38 cellular contexts compared by ENCODE assay signal in genomic region chr16:6970171-6970857, GRCh38.
"Had no signal": no experiment of that assay in that cellular context is flagged by ENCODE, and none has a peak within 500 bp of the region (broad histone marks: within the 10 kb centered on the region; RNA-seq: fewer than 3 reads in every experiment).

No MANE protein-coding gene starts in this region.

- FAIRE-seq: astrocyte, bronchial epithelial cell had no signal

- H3K27ac ChIP-seq: adrenal gland, ascending aorta, body of pancreas, brain microvascular endothelial cell, breast epithelium, cardiac muscle cell had no signal

- ATAC-seq: activated naive CD4-positive, alpha-beta T cell treated with anti-CD3 and anti-CD28 coated beads, Interleukin-2, amount 50 U/mL, for 72 hours; activated naive CD8-positive, alpha-beta T cell treated with anti-CD3 and anti-CD28 coated beads, Interleukin-2, amount 50 U/mL, for 24 hours; activated T-cell treated with anti-CD3 and anti-CD28 coated beads, Interleukin-2, amount 50 U/mL, for 4 hours; activated T-cell treated with anti-CD3 and anti-CD28 coated beads, Interleukin-2, amount 50 U/mL, for 72 hours; activated T-helper 17 cell treated with anti-CD3 and anti-CD28 coated beads, Interleukin-2, amount 50 U/mL, for 72 hours; body of pancreas had no signal

- H3K27me3 ChIP-seq: adrenal gland, ascending aorta, body of pancreas, brain microvascular endothelial cell, breast epithelium, cardiac muscle cell had no signal

- H3K36me3 Mint-ChIP-seq: activated naive CD4-positive, alpha-beta T cell treated with anti-CD3 and anti-CD28 coated beads, Interleukin-2, amount 10 ng/mL, durations not matched to agents 7 days and 5 days; activated naive CD4-positive, alpha-beta T cell treated with anti-CD3 and anti-CD28 coated beads, Interleukin-2, amount 50 U/mL, for 24 hours; activated naive CD4-positive, alpha-beta T cell treated with anti-CD3 and anti-CD28 coated beads, Interleukin-2, amount 50 U/mL, for 72 hours; activated naive CD8-positive, alpha-beta T cell; activated naive CD8-positive, alpha-beta T cell treated with anti-CD3 and anti-CD28 coated beads for 36 hours; activated naive CD8-positive, alpha-beta T cell treated with anti-CD3 and anti-CD28 coated beads, Interleukin-2, amount 10 ng/mL, durations not matched to agents 7 days and 5 days; brain had no signal

- H3K4me3 Mint-ChIP-seq: activated naive CD4-positive, alpha-beta T cell treated with anti-CD3 and anti-CD28 coated beads for 36 hours; activated naive CD4-positive, alpha-beta T cell treated with anti-CD3 and anti-CD28 coated beads, Interleukin-2, amount 10 ng/mL, durations not matched to agents 7 days and 5 days; activated naive CD4-positive, alpha-beta T cell treated with anti-CD3 and anti-CD28 coated beads, Interleukin-2, amount 50 U/mL, for 24 hours; activated naive CD8-positive, alpha-beta T cell; activated naive CD8-positive, alpha-beta T cell treated with anti-CD3 and anti-CD28 coated beads for 36 hours; activated naive CD8-positive, alpha-beta T cell treated with anti-CD3 and anti-CD28 coated beads, Interleukin-2, amount 10 ng/mL, durations not matched to agents 7 days and 5 days; activated naive CD8-positive, alpha-beta T cell treated with anti-CD3 and anti-CD28 coated beads, Interleukin-2, amount 50 U/mL, for 24 hours; activated T-cell treated with anti-CD3 and anti-CD28 coated beads, Interleukin-2, amount 50 U/mL, for 24 hours; activated T-cell treated with anti-CD3 and anti-CD28 coated beads, Interleukin-2, amount 50 U/mL, for 4 hours; activated T-cell treated with anti-CD3 and anti-CD28 coated beads, Interleukin-2, amount 50 U/mL, for 72 hours; activated T-helper 1 cell treated with anti-CD3 and anti-CD28 coated beads, Interleukin-12 subunit alpha, Interleukin-12 subunit beta, Interleukin-2, Interleukin-4 antibody, amounts not matched to agents 30 ng/mL and 10 ng/mL and 1 ng/mL, durations not matched to agents 14 hours and 24 hours and 36 hours; activated T-helper 17 cell treated with anti-CD3 and anti-CD28 coated beads, Interleukin-2, amount 50 U/mL, for 72 hours; brain; central memory CD8-positive, alpha-beta T cell had no signal

- DNase-seq: activated effector memory CD4-positive, alpha-beta T cell treated with anti-CD3 and anti-CD28 coated beads, Interleukin-2, amount 50 U/mL, for 16 hours; activated effector memory CD4-positive, alpha-beta T cell treated with Interleukin-2 at 50 U/mL for 16 hours; activated gamma-delta T cell; activated gamma-delta T cell treated with Interleukin-2 at 50 U/mL for 16 hours; activated naive CD4-positive, alpha-beta T cell; activated naive CD4-positive, alpha-beta T cell treated with anti-CD3 and anti-CD28 coated beads for 36 hours; activated naive CD4-positive, alpha-beta T cell treated with anti-CD3 and anti-CD28 coated beads, Interleukin-2, amount 10 ng/mL, durations not matched to agents 7 days and 5 days; activated naive CD4-positive, alpha-beta T cell treated with anti-CD3 and anti-CD28 coated beads, Interleukin-2, amount 50 U/mL, for 16 hours; activated naive CD4-positive, alpha-beta T cell treated with Interleukin-2 at 50 U/mL for 16 hours; activated naive CD8-positive, alpha-beta T cell treated with anti-CD3 and anti-CD28 coated beads for 36 hours; activated naive CD8-positive, alpha-beta T cell treated with anti-CD3 and anti-CD28 coated beads, Interleukin-2, amount 10 ng/mL, durations not matched to agents 7 days and 5 days; activated naive CD8-positive, alpha-beta T cell treated with anti-CD3 and anti-CD28 coated beads, Interleukin-2, amount 50 U/mL, for 24 hours; activated T-cell treated with anti-CD3 and anti-CD28 coated beads, Interleukin-2, amount 50 U/mL, for 1 hour; activated T-cell treated with anti-CD3 and anti-CD28 coated beads, Interleukin-2, amount 50 U/mL, for 24 hours; activated T-cell treated with anti-CD3 and anti-CD28 coated beads, Interleukin-2, amount 50 U/mL, for 4 hours; activated T-cell treated with anti-CD3 and anti-CD28 coated beads, Interleukin-2, amount 50 U/mL, for 48 hours; activated T-cell treated with anti-CD3 and anti-CD28 coated beads, Interleukin-2, amount 50 U/mL, for 72 hours; adrenal gland; amniotic stem cell; aorta; body of pancreas; brain microvascular endothelial cell; caudate nucleus; central memory CD4-positive, alpha-beta T cell; cerebellar nuclear complex had no signal

- H3K27me3 Mint-ChIP-seq: activated naive CD4-positive, alpha-beta T cell treated with anti-CD3 and anti-CD28 coated beads, Interleukin-2, amount 10 ng/mL, durations not matched to agents 7 days and 5 days; activated naive CD4-positive, alpha-beta T cell treated with anti-CD3 and anti-CD28 coated beads, Interleukin-2, amount 50 U/mL, for 24 hours; activated naive CD8-positive, alpha-beta T cell; activated naive CD8-positive, alpha-beta T cell treated with anti-CD3 and anti-CD28 coated beads for 36 hours; activated naive CD8-positive, alpha-beta T cell treated with anti-CD3 and anti-CD28 coated beads, Interleukin-2, amount 10 ng/mL, durations not matched to agents 7 days and 5 days; activated naive CD8-positive, alpha-beta T cell treated with anti-CD3 and anti-CD28 coated beads, Interleukin-2, amount 50 U/mL, for 24 hours; activated T-cell treated with anti-CD3 and anti-CD28 coated beads, Interleukin-2, amount 50 U/mL, for 24 hours; activated T-helper 17 cell treated with anti-CD3 and anti-CD28 coated beads, Interleukin-2, amount 50 U/mL, for 72 hours; central memory CD8-positive, alpha-beta T cell had no signal

- H3K27ac Mint-ChIP-seq: activated naive CD4-positive, alpha-beta T cell treated with anti-CD3 and anti-CD28 coated beads for 36 hours; activated naive CD4-positive, alpha-beta T cell treated with anti-CD3 and anti-CD28 coated beads, Interleukin-2, amount 10 ng/mL, durations not matched to agents 7 days and 5 days; activated naive CD4-positive, alpha-beta T cell treated with anti-CD3 and anti-CD28 coated beads, Interleukin-2, amount 50 U/mL, for 24 hours; activated naive CD4-positive, alpha-beta T cell treated with anti-CD3 and anti-CD28 coated beads, Interleukin-2, amount 50 U/mL, for 72 hours; activated naive CD8-positive, alpha-beta T cell; activated naive CD8-positive, alpha-beta T cell treated with anti-CD3 and anti-CD28 coated beads for 36 hours; activated naive CD8-positive, alpha-beta T cell treated with anti-CD3 and anti-CD28 coated beads, Interleukin-2, amount 10 ng/mL, durations not matched to agents 7 days and 5 days; activated naive CD8-positive, alpha-beta T cell treated with anti-CD3 and anti-CD28 coated beads, Interleukin-2, amount 50 U/mL, for 24 hours; activated T-cell treated with anti-CD3 and anti-CD28 coated beads, Interleukin-2, amount 50 U/mL, for 24 hours; activated T-cell treated with anti-CD3 and anti-CD28 coated beads, Interleukin-2, amount 50 U/mL, for 72 hours; activated T-helper 1 cell treated with anti-CD3 and anti-CD28 coated beads, Interleukin-12 subunit alpha, Interleukin-12 subunit beta, Interleukin-2, Interleukin-4 antibody, amounts not matched to agents 30 ng/mL and 10 ng/mL and 1 ng/mL, durations not matched to agents 14 hours and 24 hours and 36 hours; activated T-helper 17 cell treated with anti-CD3 and anti-CD28 coated beads, Interleukin-2, amount 50 U/mL, for 72 hours; activated T-helper 2 cell treated with anti-CD3 and anti-CD28 coated beads, Interferon-gamma antibody, Interleukin-2, Interleukin-4, amounts not matched to agents 10 μg/mL and 5 μg/mL and 100 μg/mL, durations not matched to agents 14 hours and 24 hours and 36 hours; brain had no signal

- H3K9me3 ChIP-seq: adrenal gland, ascending aorta, body of pancreas, breast epithelium had no signal

- H3K4me1 Mint-ChIP-seq: activated naive CD4-positive, alpha-beta T cell treated with anti-CD3 and anti-CD28 coated beads, Interleukin-2, amount 10 ng/mL, durations not matched to agents 7 days and 5 days; activated naive CD4-positive, alpha-beta T cell treated with anti-CD3 and anti-CD28 coated beads, Interleukin-2, amount 50 U/mL, for 24 hours; activated naive CD8-positive, alpha-beta T cell treated with anti-CD3 and anti-CD28 coated beads for 36 hours; activated naive CD8-positive, alpha-beta T cell treated with anti-CD3 and anti-CD28 coated beads, Interleukin-2, amount 10 ng/mL, durations not matched to agents 7 days and 5 days; activated naive CD8-positive, alpha-beta T cell treated with anti-CD3 and anti-CD28 coated beads, Interleukin-2, amount 50 U/mL, for 24 hours; activated T-helper 17 cell treated with anti-CD3 and anti-CD28 coated beads, Interleukin-2, amount 50 U/mL, for 72 hours; central memory CD8-positive, alpha-beta T cell had no signal

- H3K4me3 ChIP-seq: adrenal gland, ascending aorta, body of pancreas, breast epithelium, cardiac muscle cell had no signal

- H3K4me1 ChIP-seq: adrenal gland, ascending aorta, body of pancreas, breast epithelium had no signal

- H3K36me3 ChIP-seq: adrenal gland, ascending aorta, brain microvascular endothelial cell, breast epithelium, cardiac muscle cell had no signal
